ENCODE assay signal across 16 cellular contexts in the genomic region with DNA sequence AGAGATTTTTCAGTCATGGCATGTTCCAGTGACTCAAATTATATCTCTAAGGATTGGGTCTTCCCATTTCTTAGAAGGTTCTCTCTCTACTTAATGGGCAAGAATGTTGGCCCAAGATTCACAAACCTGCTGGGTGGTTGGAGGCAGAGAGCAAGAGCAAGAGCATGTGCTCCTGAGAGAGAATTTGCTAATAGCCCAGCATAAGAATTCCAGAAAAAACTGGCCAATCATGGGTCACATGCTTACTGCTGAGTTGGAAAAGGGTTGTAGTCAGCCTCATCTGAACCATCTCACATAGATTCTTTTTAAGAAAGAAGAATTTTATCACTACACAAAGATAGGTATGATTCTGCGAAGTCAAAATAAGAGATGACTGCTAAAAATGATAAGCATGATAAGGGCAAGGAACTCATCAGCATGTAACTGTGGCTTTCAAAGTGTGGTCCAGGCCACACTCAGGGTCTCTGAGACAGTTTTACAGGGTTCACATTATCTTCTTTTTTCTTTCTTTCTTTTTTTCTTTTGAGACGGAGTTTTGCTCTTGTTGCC.
"Had no signal": no experiment of that assay in that cellular context is flagged by ENCODE, and none has a peak within 500 bp of the region (broad histone marks: within the 10 kb centered on the region; RNA-seq: fewer than 3 reads in every experiment).

No MANE protein-coding gene starts in this region.

- H3K27me3 Mint-ChIP-seq: activated naive CD8-positive, alpha-beta T cell; effector memory CD8-positive, alpha-beta T cell; memory B cell had no signal

- DNase-seq: activated T-cell treated with anti-CD3 and anti-CD28 coated beads, Interleukin-2, amount 50 U/mL, for 1 hour; adrenal gland; brain microvascular endothelial cell; caudate nucleus; effector memory CD8-positive, alpha-beta T cell; esophagus squamous epithelium; heart right ventricle; left colon; pancreas; right cardiac atrium; stomach had no signal

- H3K4me1 Mint-ChIP-seq: nephron had no signal

- H3K36me3 Mint-ChIP-seq: activated naive CD8-positive, alpha-beta T cell; memory B cell; WTC11 had no signal

- H3K9me3 Mint-ChIP-seq: effector memory CD8-positive, alpha-beta T cell; nephron; T-helper 2 cell treated with Interferon-gamma antibody and Interleukin-4, amounts not matched to agents 5 μg/mL and 100 μg/mL, for 36 hours; WTC11 had no signal

- H3K27ac Mint-ChIP-seq: effector memory CD8-positive, alpha-beta T cell; memory B cell; nephron; T-helper 2 cell treated with Interferon-gamma antibody and Interleukin-4, amounts not matched to agents 5 μg/mL and 100 μg/mL, for 36 hours; WTC11 had no signal

- H3K4me3 Mint-ChIP-seq: activated naive CD8-positive, alpha-beta T cell; effector memory CD8-positive, alpha-beta T cell; memory B cell; nephron; T-helper 2 cell treated with Interferon-gamma antibody and Interleukin-4, amounts not matched to agents 5 μg/mL and 100 μg/mL, for 36 hours; WTC11 had no signal
